In genomic region chr12:111334393-111334915, GRCh38 we compare ENCODE assay signal across 34 cellular contexts.
"Had no signal": no experiment of that assay in that cellular context is flagged by ENCODE, and none has a peak within 500 bp of the region (broad histone marks: within the 10 kb centered on the region; RNA-seq: fewer than 3 reads in every experiment).

No MANE protein-coding gene starts in this region.

- H3K9me3 ChIP-seq: MG63 had no signal

- H3K27ac ChIP-seq: KMS-11 had no signal

- H3K36me3 ChIP-seq: MG63 had no signal

- H3K4me3 ChIP-seq: MG63 had no signal

- DNase-seq: Karpas-422, Kasumi-1, MG63, MM.1S, MV-4-11, NCI-H1048, NCI-H1092, NCI-H1092 treated with DMSO at 0.1 percent for 48 hours, NCI-H1105, NCI-H1105 treated with DMSO at 0.1 percent for 48 hours, NCI-H1417, NCI-H1417 treated with DMSO at 0.1 percent for 48 hours, NCI-H1436, NCI-H1436 treated with DMSO at 0.1 percent for 48 hours, NCI-H146, NCI-H1694, NCI-H1694 treated with DMSO at 0.1 percent for 48 hours, NCI-H187, NCI-H187 treated with DMSO at 0.1 percent for 48 hours, NCI-H1930, NCI-H2029, NCI-H2029 treated with DMSO at 0.1 percent for 48 hours, NCI-H2081, NCI-H2081 treated with DMSO at 0.1 percent for 48 hours, NCI-H2107, NCI-H2171, NCI-H2171 treated with DMSO at 0.1 percent for 48 hours, NCI-H2227 treated with DMSO at 0.1 percent for 48 hours, NCI-H226, NCI-H345, NCI-H446, NCI-H446 treated with DMSO at 0.1 percent for 48 hours, NCI-H510A had no signal

- H3K27me3 ChIP-seq: MG63 had no signal

- H3K4me2 ChIP-seq: KMS-11 had no signal

- H3K9ac ChIP-seq: KMS-11 had no signal
